Comparison of ENCODE assay signal across 1 cellular context in genomic region chr19:57558525-57558924, GRCh38.
TF ChIP-seq lines count a peak whose summit lies in the region.

No MANE protein-coding gene starts in this region.

TF ChIP-seq in H1, 55 proteins besides CTCF, POLR2A, EP300 and RAD21:
- TF ChIP-seq POLR2AphosphoS5 (IDR thresholded peaks at IDR 0.05; ENCODE audit: low read depth, low read length) (no peak), GTF2F1 (IDR thresholded peaks at IDR 0.05; ENCODE audit: borderline replicate concordance, low read depth, low read length) (no peak), RNF2 (IDR thresholded peaks at IDR 0.05; ENCODE audit: borderline replicate concordance, low read depth, low read length, missing control alignments, poor library complexity, severe bottlenecking) (no peak), NANOG (IDR thresholded peaks at IDR 0.05; ENCODE audit: insufficient read depth, low read depth, low read length, poor library complexity, severe bottlenecking) (no peak)
